10 cellular contexts compared by ENCODE assay signal in genomic region chr3:191166366-191166765, GRCh38. TPM values are rescaled to one million over a fixed set of nuclear protein-coding genes. Genes with fewer than 3 reads are reported as not detected.
"Had no signal": no experiment of that assay in that cellular context is flagged by ENCODE, and none has a peak within 500 bp of the region (broad histone marks: within the 10 kb centered on the region; RNA-seq: fewer than 3 reads in every experiment).

No MANE protein-coding gene starts in this region.

- H3K9ac ChIP-seq: GM23248, KMS-11 had no signal

- FAIRE-seq: HTR-8/SVneo had no signal

- H3K4me3 ChIP-seq: GM23248 had no signal

- H3K4me2 ChIP-seq: KMS-11 had no signal

- DNase-seq: GM23248, GOT3, H7, HCEC 1CT, Karpas-422, KBM-7 had no signal

- H2AFZ ChIP-seq: GM23248 had no signal

- H3K27ac ChIP-seq: GM23248, KMS-11 had no signal

RNA-seq across cellular contexts. Expression of gene OSTN, which starts 32.7 kb away (rescaled TPM):
- total RNA-seq: GM23248, H4, H7, HT-29 had no signal
- polyA plus RNA-seq: GM23248 had no signal
